1 cellular context compared by ENCODE assay signal in genomic region chr18:24659837-24660720, GRCh38.
TF ChIP-seq lines count a peak whose summit lies in the region.

No MANE protein-coding gene starts in this region.

TF ChIP-seq in SK-N-SH treated with all-trans-retinoic acid at 6 μM for 48 hours, 23 proteins besides CTCF, POLR2A, EP300 and RAD21 (continued from another document):
- TF ChIP-seq POU6F1 (CRISPR knock-in tag; IDR thresholded peaks at IDR 0.05; ENCODE audit: borderline replicate concordance, low read depth) = no peak
- no peak for TF ChIP-seq ARNTL (CRISPR knock-in tag; IDR thresholded peaks at IDR 0.05; ENCODE audit: borderline replicate concordance, low read depth)
- no peak for TF ChIP-seq ISL1 (CRISPR knock-in tag; IDR thresholded peaks at IDR 0.05)
- TF ChIP-seq CREB5 (CRISPR knock-in tag; IDR thresholded peaks at IDR 0.05; ENCODE audit: low read depth) = no peak
- TF ChIP-seq ZNF565 (CRISPR knock-in tag; conservative IDR thresholded peaks at IDR 0.05; ENCODE audit: low read depth) = no peak
- no peak for TF ChIP-seq TOX (CRISPR knock-in tag; IDR thresholded peaks at IDR 0.05; ENCODE audit: borderline replicate concordance)
- no peak for TF ChIP-seq GLIS3 (CRISPR knock-in tag; IDR thresholded peaks at IDR 0.05)
- TF ChIP-seq CSRNP3 (CRISPR knock-in tag; IDR thresholded peaks at IDR 0.05) = no peak
- TF ChIP-seq CSDC2 (CRISPR knock-in tag; IDR thresholded peaks at IDR 0.05) = no peak
- no peak for TF ChIP-seq ZFP3 (CRISPR knock-in tag; IDR thresholded peaks at IDR 0.05)
- no peak for TF ChIP-seq TCF4 (CRISPR knock-in tag; IDR thresholded peaks at IDR 0.05; ENCODE audit: borderline replicate concordance)
- TF ChIP-seq PPARA (CRISPR knock-in tag; IDR thresholded peaks at IDR 0.05; ENCODE audit: borderline replicate concordance) = no peak
- TF ChIP-seq RARB (CRISPR knock-in tag; IDR thresholded peaks at IDR 0.05) = no peak
TF ChIP-seq in SK-N-SH treated with all-trans-retinoic acid at 6 μM for 48 hours: peak in this region for 0.
